9 cellular contexts compared by ENCODE assay signal in the genomic region with DNA sequence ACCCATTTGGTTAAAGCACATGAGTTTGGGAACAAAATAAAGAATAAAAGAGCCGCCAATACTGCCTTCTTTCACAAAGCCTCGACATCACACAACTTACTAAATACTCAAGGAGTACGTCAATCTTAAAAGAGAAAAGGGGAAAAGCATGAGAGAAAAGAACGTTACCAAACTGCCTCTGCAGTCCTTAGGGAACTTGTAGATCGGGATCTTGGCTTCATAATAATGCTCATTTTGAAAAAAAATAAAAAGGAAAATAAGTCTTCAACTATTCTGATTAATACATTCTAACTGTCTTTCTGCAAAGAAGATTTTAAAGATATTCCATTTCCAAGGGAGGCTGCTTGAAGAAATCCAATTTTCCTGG.
A peak's percentile ranks its signal among the peaks of the same experiment; 100 is the strongest.
DNase-seq lines count a peak whose midpoint lies in the region; ATAC-seq, FAIRE-seq and TF ChIP-seq lines count a peak whose summit lies in the region.
"Had no signal": no experiment of that assay in that cellular context is flagged by ENCODE, and none has a peak within 500 bp of the region (broad histone marks: within the 10 kb centered on the region; RNA-seq: fewer than 3 reads in every experiment).

No MANE protein-coding gene starts in this region.

- peak overlapping the region; percentile 54 for H3K4me3 ChIP-seq in A549
- H3K4me3 ChIP-seq in Panc1 (ENCODE audit: low read depth in 2 of 2, low read length in 2 of 2) = peak overlapping the region; percentile 35 to 57
- H3K4me3 ChIP-seq in fibroblast of lung (replicated peaks in 1 of 4; ENCODE audit: control extremely low read depth in 1 of 4, insufficient read depth in 1 of 4, low read depth in 3 of 4, low read length in 4 of 4) = peak overlapping the region; percentile 34 to 79 (median 52)
- H3K4me3 ChIP-seq in neuron (ENCODE audit: low read length) = peak overlapping the region; percentile 63

- TF ChIP-seq POLR2A in A549 (IDR thresholded peaks at IDR 0.05; ENCODE audit: low read length) = no peak

- H3K36me3 ChIP-seq in Panc1 (ENCODE audit: control insufficient read depth, insufficient read depth, low read length) (no peaks in the 10 kb centered on the region), fibroblast of lung (ENCODE audit: control insufficient read depth, insufficient read depth, low read length) (no peaks in the 10 kb centered on the region), neuron (ENCODE audit: insufficient read depth, low read length) (no peaks in the 10 kb centered on the region)

- intact Hi-C loops in Panc1 (cut with micrococcal nuclease; ENCODE audit: unreplicated experiment) = no loop called here

- H3K9ac ChIP-seq in fibroblast of lung (ENCODE audit: insufficient read depth, low read length) = no peak overlapping the region

- peak overlapping the region; percentile 86 for H2AFZ ChIP-seq in fibroblast of lung (ENCODE audit: low read length)
- peak overlapping the region; percentile 35 for H2AFZ ChIP-seq in neuron (ENCODE audit: low read depth, low read length)

- POLR2A ChIA-PET in A549 (lab: Yijun Ruan, JAX) = no interaction called here
- POLR2A ChIA-PET in Panc1 (lab: Charles Lee) = interaction anchor here (0.6 kb wide), 1 partner anchor 68 kb away, joined by 3 read pairs; no protein-coding TSS in a partner anchor

- H3K4me1 ChIP-seq in A549 (peaks cover 59% of the 10 kb centered on the region), Panc1 (ENCODE audit: control insufficient read depth, insufficient read depth, low read length) (peaks cover 5% of the 10 kb centered on the region; the same call in 1 of the 2 replicates), fibroblast of lung (ENCODE audit: control insufficient read depth, extremely low read depth, insufficient read depth, low read length) (no peaks in the 10 kb centered on the region), neuron (ENCODE audit: insufficient read depth, low read length) (peaks cover 31% of the 10 kb centered on the region)

- in situ Hi-C loops in Panc1 (cut with HindIII; ENCODE audit: low pct_unique_long_range_greater_than_20kb, low sequenced_read_pairs) (no loop called here), GM13977 (cut with MboI; ENCODE audit: low pct_unique_long_range_greater_than_20kb, low sequenced_read_pairs, unreplicated experiment) (no loop called here)

- H4K20me1 ChIP-seq in fibroblast of lung (ENCODE audit: control insufficient read depth, extremely low read depth, insufficient read depth, low read length) = no peaks in the 10 kb centered on the region

- H3K27me3 ChIP-seq in Panc1 (ENCODE audit: control insufficient read depth, insufficient read depth, low read length) (no peaks in the 10 kb centered on the region), fibroblast of lung (ENCODE audit: control insufficient read depth, insufficient read depth, low read length) (no peaks in the 10 kb centered on the region), neuron (ENCODE audit: insufficient read depth, low read length) (no peaks in the 10 kb centered on the region)

- no TSS peak for BruUV-seq in Panc1 (replicated peaks; lab: Mats Ljungman, UMichigan)

- H3K27ac ChIP-seq in A549 (peak overlapping the region; percentile 72 to 88), Panc1 (ENCODE audit: low read length) (no peak overlapping the region), fibroblast of lung (ENCODE audit: insufficient read depth, low read length) (no peak overlapping the region)

- H3K79me2 ChIP-seq in fibroblast of lung (ENCODE audit: control insufficient read depth, insufficient read depth, low read length) = no peaks in the 10 kb centered on the region

- no peak for TF ChIP-seq CTCF in A549 (IDR thresholded peaks at IDR 0.05)
- no peak for TF ChIP-seq CTCF in Panc1 (IDR thresholded peaks at IDR 0.05)
- no peak for TF ChIP-seq CTCF in fibroblast of lung (conservative IDR thresholded peaks at IDR 0.05 in 1 of 2, IDR thresholded peaks at IDR 0.05 in 1 of 2; ENCODE audit: low read depth in 1 of 2, low read length in 2 of 2)
- TF ChIP-seq CTCF in GM13977 (IDR thresholded peaks at IDR 0.05; ENCODE audit: extremely low read depth, insufficient read depth, missing control alignments) = no peak

- CTCF ChIA-PET in A549 (lab: Yijun Ruan, JAX) = interaction anchor here (1.2 to 2.6 kb wide), 2 partner anchors 10 to 90 kb away, joined by 4 to 15 read pairs; no protein-coding TSS in a partner anchor
- CTCF ChIA-PET in Panc1 (lab: Charles Lee) = interaction anchor here (0.9 kb wide), 1 partner anchor 1576 kb away, joined by 7 read pairs; no protein-coding TSS in a partner anchor

- peak overlapping the region; percentile 92 for H3K4me2 ChIP-seq in A549
- H3K4me2 ChIP-seq in fibroblast of lung (ENCODE audit: extremely low read depth, insufficient read depth, low read length) = peak overlapping the region; percentile 95

- ATAC-seq in A549 (peak in 1 of 2 experiments; percentile 8; a peak in 2 of 6 replicates), Panc1 (0 out of 2 replicates have a peak, but pooled peaks have one; percentile 26)

- WGBS in A549 (ENCODE audit: missing lambda C conversion rate) = under 1% methylated on average over 5 of the region's 5 CpGs

- no peak for TF ChIP-seq RAD21 in A549 (conservative IDR thresholded peaks at IDR 0.05 in 1 of 2, IDR thresholded peaks at IDR 0.05 in 1 of 2)

- DNase-seq in A549 (ENCODE audit: low read depth in 1 of 2, low spot score in 1 of 2) (peak in 1 of 2 experiments; percentile 48), Panc1 (ENCODE audit: low read depth, low spot score) (no peak), fibroblast of lung (ENCODE audit: low read depth in 2 of 2) (peak in 1 of 2 donors; percentile 6), DMS153 (lab: John Stamatoyannopoulos, UW) (no peak), NCI-H2227 (lab: John Stamatoyannopoulos, UW; ENCODE audit: unreplicated experiment) (no peak), GM19238 (ENCODE audit: insufficient read length, low spot score) (no peak), GM13977 (ENCODE audit: low spot score) (no peak)
- DNase-seq: central memory CD4-positive, alpha-beta T cell had no signal

- no peaks in the 10 kb centered on the region for H3K9me3 ChIP-seq in A549
- H3K9me3 ChIP-seq in Panc1 (ENCODE audit: control insufficient read depth, insufficient read depth, low read depth, low read length) = no peaks in the 10 kb centered on the region
- no peaks in the 10 kb centered on the region for H3K9me3 ChIP-seq in fibroblast of lung (ENCODE audit: control insufficient read depth, insufficient read depth, low read depth, low read length)
- no peaks in the 10 kb centered on the region for H3K9me3 ChIP-seq in neuron (ENCODE audit: low read length)

- no peak for TF ChIP-seq EP300 in A549 (IDR thresholded peaks at IDR 0.05)

- FAIRE-seq in A549 (lab: Jason Lieb, UNC) = peak; percentile 76

TF ChIP-seq in A549, 52 proteins besides CTCF, POLR2A, EP300 and RAD21:
- no peak for TF ChIP-seq HOXB5 (CRISPR knock-in tag; IDR thresholded peaks at IDR 0.05)

Comparison
In these comparisons a context has a peak if more than half of its experiments do, and no peak if none do; other contexts are left out.
1. H3K27ac ChIP-seq: peak in A549 (2 of 2); none in Panc1 (single experiment) and fibroblast of lung (single experiment).
2. Peak in every context shown above with its lines, with median percentiles within 50 percentile points of each other: H3K4me3 ChIP-seq.